In genomic region chr7:50068850-50069551, GRCh38 we compare ENCODE assay signal across 8 cellular contexts.
DNase-seq lines count a peak whose midpoint lies in the region; ATAC-seq and TF ChIP-seq lines count a peak whose summit lies in the region.

No MANE protein-coding gene starts in this region.

- H3K4me3 ChIP-seq in astrocyte of the spinal cord (ENCODE audit: low read depth, low read length), result peak overlapping the region; percentile 43

- H3K9me3 Mint-ChIP-seq in stimulated activated naive CD8-positive, alpha-beta T cell treated with anti-CD3 and anti-CD28 coated beads, Interleukin-15, amount 100 ng/mL, for 72 hours, result peaks cover 14 to 22% of the 10 kb centered on the region in 2 donors

- TF ChIP-seq CTCF in astrocyte of the spinal cord (IDR thresholded peaks at IDR 0.05; ENCODE audit: low read depth, low read length), result no peak

- peak overlapping the region; percentile 78 for H3K4me3 Mint-ChIP-seq in stimulated activated naive CD8-positive, alpha-beta T cell treated with anti-CD3 and anti-CD28 coated beads, Interleukin-15, amount 100 ng/mL, for 72 hours

- H3K4me1 Mint-ChIP-seq in stimulated activated naive CD8-positive, alpha-beta T cell treated with anti-CD3 and anti-CD28 coated beads, Interleukin-15, amount 100 ng/mL, for 72 hours, result peaks cover 22% of the 10 kb centered on the region

- H3K27ac Mint-ChIP-seq in stimulated activated naive CD8-positive, alpha-beta T cell treated with anti-CD3 and anti-CD28 coated beads, Interleukin-15, amount 100 ng/mL, for 72 hours, result peak overlapping the region; percentile 67 to 95

- ATAC-seq in HG02798 (IDR thresholded peaks at IDR 0.05; ENCODE audit: poor library complexity, unreplicated experiment), result peak; percentile 78
- peak; percentile 74 for ATAC-seq in stimulated activated naive CD8-positive, alpha-beta T cell treated with anti-CD3 and anti-CD28 coated beads, Interleukin-15, amount 100 ng/mL, for 72 hours

- peak; percentile 14 to 21 for DNase-seq in activated CD4-positive, alpha-beta T cell treated with anti-CD3 and anti-CD28 coated beads for 4 hours
- no peak for DNase-seq in activated CD4-positive, alpha-beta T cell treated with anti-CD3 and anti-CD28 coated beads, Interleukin-2, amount 50 U/mL, for 1 hour
- DNase-seq in NCI-H345 treated with DMSO at 0.1 percent for 48 hours (lab: John Stamatoyannopoulos, UW; ENCODE audit: unreplicated experiment) (peak; percentile 81), astrocyte of the spinal cord (ENCODE audit: low read depth, low spot score) (peak; percentile 67), islet precursor cell (peak; percentile 86)
- DNase-seq in stimulated activated naive CD8-positive, alpha-beta T cell treated with anti-CD3 and anti-CD28 coated beads, Interleukin-15, amount 100 ng/mL, for 72 hours, result peak; percentile 30
- no peak for DNase-seq in activated CD8-positive, alpha-beta memory T cell treated with anti-CD3 and anti-CD28 coated beads, Interleukin-2, amount 50 U/mL, for 48 hours

- in situ Hi-C loops in astrocyte of the spinal cord (cut with HindIII; ENCODE audit: low sequenced_read_pairs), result no loop called here

- H3K27me3 Mint-ChIP-seq in stimulated activated naive CD8-positive, alpha-beta T cell treated with anti-CD3 and anti-CD28 coated beads, Interleukin-15, amount 100 ng/mL, for 72 hours, result no peaks in the 10 kb centered on the region

Comparison
In these comparisons a context has a peak if more than half of its experiments do, and no peak if none do; other contexts are left out.
1. DNase-seq: peak in activated CD4-positive, alpha-beta T cell treated with anti-CD3 and anti-CD28 coated beads for 4 hours (2 of 2), NCI-H345 treated with DMSO at 0.1 percent for 48 hours (single experiment), astrocyte of the spinal cord (single experiment), islet precursor cell (single experiment) and stimulated activated naive CD8-positive, alpha-beta T cell treated with anti-CD3 and anti-CD28 coated beads, Interleukin-15, amount 100 ng/mL, for 72 hours (2 of 2); none in activated CD4-positive, alpha-beta T cell treated with anti-CD3 and anti-CD28 coated beads, Interleukin-2, amount 50 U/mL, for 1 hour (single experiment) and activated CD8-positive, alpha-beta memory T cell treated with anti-CD3 and anti-CD28 coated beads, Interleukin-2, amount 50 U/mL, for 48 hours (single experiment).